ENCODE assay signal across 29 cellular contexts in genomic region chr5:97694091-97694490, GRCh38.
"Had no signal": no experiment of that assay in that cellular context is flagged by ENCODE, and none has a peak within 500 bp of the region (broad histone marks: within the 10 kb centered on the region; RNA-seq: fewer than 3 reads in every experiment).

No MANE protein-coding gene starts in this region.

- H3K4me1 ChIP-seq: SJSA1 had no signal

- H3K27ac ChIP-seq: KMS-11, SJSA1 had no signal

- H3K9ac ChIP-seq: KMS-11, SK-N-SH had no signal

- H3K27me3 ChIP-seq: SJSA1 had no signal

- DNase-seq: activated CD4-positive, alpha-beta memory T cell treated with anti-CD3 and anti-CD28 coated beads for 36 hours; activated CD4-positive, alpha-beta T cell treated with anti-CD3 and anti-CD28 coated beads for 36 hours; activated CD4-positive, alpha-beta T cell treated with anti-CD3 and anti-CD28 coated beads, Interleukin-2, amount 50 U/mL, for 1 hour; activated CD8-positive, alpha-beta memory T cell treated with anti-CD3 and anti-CD28 coated beads for 24 hours; activated CD8-positive, alpha-beta memory T cell treated with anti-CD3 and anti-CD28 coated beads, Interleukin-2, amount 10 ng/mL, durations not matched to agents 7 days and 5 days; activated CD8-positive, alpha-beta memory T cell treated with anti-CD3 and anti-CD28 coated beads, Interleukin-2, amount 50 U/mL, for 48 hours; activated effector memory CD4-positive, alpha-beta T cell treated with Interleukin-2 at 50 U/mL for 16 hours; activated naive CD4-positive, alpha-beta T cell treated with anti-CD3 and anti-CD28 coated beads, Interleukin-2, amount 10 ng/mL, durations not matched to agents 7 days and 5 days; activated naive CD8-positive, alpha-beta T cell treated with anti-CD3 and anti-CD28 coated beads, Interleukin-2, amount 50 U/mL, for 24 hours; activated T-cell treated with anti-CD3 and anti-CD28 coated beads, Interleukin-2, amount 50 U/mL, for 48 hours; anterior cingulate cortex; caudate nucleus; cerebellar nuclear complex; MM.1S; MV-4-11; NCI-H1092; NCI-H1436 treated with DMSO at 0.1 percent for 48 hours; NCI-H1694 treated with DMSO at 0.1 percent for 48 hours; NCI-H2029 treated with DMSO at 0.1 percent for 48 hours; NCI-H345; NCI-H526; NCI-H774; SHP77 treated with DMSO at 0.1 percent for 48 hours; SK-N-SH had no signal

- H3K36me3 ChIP-seq: SJSA1 had no signal

- H3K4me3 ChIP-seq: SJSA1 had no signal

- H3K9me3 ChIP-seq: SJSA1, SK-N-SH had no signal

- ATAC-seq: activated CD4-positive, alpha-beta T cell treated with anti-CD3 and anti-CD28 coated beads for 36 hours; activated CD4-positive, CD25-positive, alpha-beta regulatory T cell treated with anti-CD3 and anti-CD28 coated beads, Interleukin-2, amount 50 U/mL, for 24 hours; activated CD8-positive, alpha-beta memory T cell treated with anti-CD3 and anti-CD28 coated beads, Interleukin-2, amount 10 ng/mL, durations not matched to agents 7 days and 5 days; activated naive CD8-positive, alpha-beta T cell treated with anti-CD3 and anti-CD28 coated beads, Interleukin-2, amount 50 U/mL, for 24 hours; Panc1; WTC11 had no signal

- H3K4me2 ChIP-seq: KMS-11, SK-N-SH had no signal
